Comparison of ENCODE assay signal across 23 cellular contexts in genomic region chr16:49369638-49370219, GRCh38. TPM values are rescaled to one million over a fixed set of nuclear protein-coding genes. Genes with fewer than 3 reads are reported as not detected.
"Had no signal": no experiment of that assay in that cellular context is flagged by ENCODE, and none has a peak within 500 bp of the region (broad histone marks: within the 10 kb centered on the region; RNA-seq: fewer than 3 reads in every experiment).

No MANE protein-coding gene starts in this region.

- H3K4me3 ChIP-seq: cardiac muscle cell, PC-9 had no signal

- H3K4me2 ChIP-seq: PC-9 had no signal

- H3K4me1 Mint-ChIP-seq: activated CD8-positive, alpha-beta memory T cell treated with anti-CD3 and anti-CD28 coated beads, Interleukin-2, amount 10 ng/mL, durations not matched to agents 7 days and 5 days had no signal

- ATAC-seq: activated CD8-positive, alpha-beta memory T cell treated with anti-CD3 and anti-CD28 coated beads, Interleukin-2, amount 10 ng/mL, durations not matched to agents 7 days and 5 days; activated T-cell treated with anti-CD3 and anti-CD28 coated beads, Interleukin-2, amount 50 U/mL, for 4 hours had no signal

- DNase-seq: activated CD4-positive, alpha-beta T cell treated with anti-CD3 and anti-CD28 coated beads for 48 hours; activated CD4-positive, alpha-beta T cell treated with anti-CD3 and anti-CD28 coated beads, Interleukin-2, amount 50 U/mL, for 4 hours; activated CD4-positive, CD25-positive, alpha-beta regulatory T cell treated with anti-CD3 and anti-CD28 coated beads, Interleukin-2, amount 50 U/mL, for 72 hours; activated CD8-positive, alpha-beta memory T cell treated with anti-CD3 and anti-CD28 coated beads, Interleukin-2, amount 10 ng/mL, durations not matched to agents 7 days and 5 days; activated effector memory CD4-positive, alpha-beta T cell treated with anti-CD3 and anti-CD28 coated beads, Interleukin-2, amount 50 U/mL, for 16 hours; activated naive CD4-positive, alpha-beta T cell treated with anti-CD3 and anti-CD28 coated beads for 36 hours; activated T-cell treated with anti-CD3 and anti-CD28 coated beads, Interleukin-2, amount 50 U/mL, for 4 hours; amygdala; brain microvascular endothelial cell; cerebellar nuclear complex; Kasumi-1; NCI-H1048; NCI-H146; NCI-H187 treated with DMSO at 0.1 percent for 48 hours; NCI-H2081 treated with DMSO at 0.1 percent for 48 hours; NCI-H524; PC-9; SHP77 treated with DMSO at 0.1 percent for 48 hours had no signal

- H3K36me3 Mint-ChIP-seq: activated CD8-positive, alpha-beta memory T cell treated with anti-CD3 and anti-CD28 coated beads, Interleukin-2, amount 10 ng/mL, durations not matched to agents 7 days and 5 days; activated naive CD8-positive, alpha-beta T cell had no signal

- H3K9me3 Mint-ChIP-seq: activated naive CD4-positive, alpha-beta T cell treated with anti-CD3 and anti-CD28 coated beads for 36 hours; T-helper 1 cell treated with Interleukin-12 subunit alpha and Interleukin-12 subunit beta and Interleukin-4 antibody, amounts not matched to agents 30 μg/mL and 1 μg/mL, for 36 hours had no signal

- H3K36me3 ChIP-seq: brain microvascular endothelial cell, cardiac muscle cell had no signal

- H3K27me3 ChIP-seq: brain microvascular endothelial cell, cardiac muscle cell had no signal

- H3K27ac ChIP-seq: brain microvascular endothelial cell, cardiac muscle cell, PC-9 had no signal

- H2AFZ ChIP-seq: PC-9 had no signal

- H3K27ac Mint-ChIP-seq: activated CD8-positive, alpha-beta memory T cell treated with anti-CD3 and anti-CD28 coated beads, Interleukin-2, amount 10 ng/mL, durations not matched to agents 7 days and 5 days; activated naive CD4-positive, alpha-beta T cell treated with anti-CD3 and anti-CD28 coated beads for 36 hours; activated naive CD8-positive, alpha-beta T cell; T-helper 1 cell treated with Interleukin-12 subunit alpha and Interleukin-12 subunit beta and Interleukin-4 antibody, amounts not matched to agents 30 μg/mL and 1 μg/mL, for 36 hours had no signal

- H3K4me3 Mint-ChIP-seq: activated CD8-positive, alpha-beta memory T cell treated with anti-CD3 and anti-CD28 coated beads, Interleukin-2, amount 10 ng/mL, durations not matched to agents 7 days and 5 days; activated naive CD4-positive, alpha-beta T cell treated with anti-CD3 and anti-CD28 coated beads for 36 hours; activated naive CD8-positive, alpha-beta T cell; activated T-cell treated with anti-CD3 and anti-CD28 coated beads, Interleukin-2, amount 50 U/mL, for 4 hours; T-helper 1 cell treated with Interleukin-12 subunit alpha and Interleukin-12 subunit beta and Interleukin-4 antibody, amounts not matched to agents 30 μg/mL and 1 μg/mL, for 36 hours had no signal

RNA-seq across cellular contexts. Expression of gene C16orf78, which starts 3.9 kb away (rescaled TPM):
- total RNA-seq: activated CD8-positive, alpha-beta memory T cell treated with anti-CD3 and anti-CD28 coated beads, Interleukin-2, amount 10 ng/mL, durations not matched to agents 7 days and 5 days; activated naive CD4-positive, alpha-beta T cell treated with anti-CD3 and anti-CD28 coated beads for 36 hours; activated T-cell treated with anti-CD3 and anti-CD28 coated beads, Interleukin-2, amount 50 U/mL, for 4 hours; cardiac muscle cell; M059J; PC-9; SK-MEL-5 had no signal
- polyA plus RNA-seq: cardiac muscle cell had no signal
